2 cellular contexts compared by ENCODE assay signal in the genomic region with DNA sequence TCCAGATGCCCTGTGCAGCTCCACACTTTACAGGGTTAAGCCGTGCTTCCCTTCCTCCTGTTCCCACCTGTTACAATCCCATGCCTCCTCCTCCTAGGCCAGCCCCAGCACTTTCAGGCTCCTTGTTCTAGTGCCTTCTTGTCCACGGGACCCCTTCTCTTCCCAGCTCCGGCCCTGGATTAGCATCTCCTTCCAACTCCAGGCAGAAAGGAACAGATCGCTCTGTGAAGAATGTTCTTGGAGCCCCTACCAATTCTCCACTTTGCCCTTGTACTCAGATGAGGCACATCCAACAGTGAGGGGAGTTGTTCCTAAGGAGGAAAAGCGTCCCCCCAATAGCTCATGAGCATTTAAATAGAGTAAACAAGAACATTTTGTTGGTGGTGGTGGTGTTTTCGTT.
TF ChIP-seq lines count a peak whose summit lies in the region.

No MANE protein-coding gene starts in this region.

TF ChIP-seq in IMR-90, 13 proteins besides CTCF, POLR2A, EP300 and RAD21:
- no peak for TF ChIP-seq MXI1 (IDR thresholded peaks at IDR 0.05; ENCODE audit: borderline replicate concordance, low read depth, low read length)
- no peak for TF ChIP-seq BHLHE40 (IDR thresholded peaks at IDR 0.05; ENCODE audit: low read depth, low read length)
- TF ChIP-seq, protein P1, sequence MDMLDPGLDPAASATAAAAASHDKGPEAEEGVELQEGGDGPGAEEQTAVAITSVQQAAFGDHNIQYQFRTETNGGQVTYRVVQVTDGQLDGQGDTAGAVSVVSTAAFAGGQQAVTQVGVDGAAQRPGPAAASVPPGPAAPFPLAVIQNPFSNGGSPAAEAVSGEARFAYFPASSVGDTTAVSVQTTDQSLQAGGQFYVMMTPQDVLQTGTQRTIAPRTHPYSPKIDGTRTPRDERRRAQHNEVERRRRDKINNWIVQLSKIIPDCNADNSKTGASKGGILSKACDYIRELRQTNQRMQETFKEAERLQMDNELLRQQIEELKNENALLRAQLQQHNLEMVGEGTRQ (IDR thresholded peaks at IDR 0.05; ENCODE audit: low read depth, low read length), result no peak
- no peak for TF ChIP-seq RCOR1 (IDR thresholded peaks at IDR 0.05; ENCODE audit: insufficient replicate concordance, low read length)
- no peak for TF ChIP-seq CHD1 (IDR thresholded peaks at IDR 0.05; ENCODE audit: low read depth, low read length)
- TF ChIP-seq ELK1 (IDR thresholded peaks at IDR 0.05; ENCODE audit: borderline replicate concordance, low read depth, low read length), result no peak
- TF ChIP-seq CEBPB (IDR thresholded peaks at IDR 0.05; ENCODE audit: low read depth, low read length), result no peak
- TF ChIP-seq NFE2L2 (IDR thresholded peaks at IDR 0.05; ENCODE audit: low read depth, low read length), result no peak
TF ChIP-seq in IMR-90: peak in this region for 0.

TF ChIP-seq in H1, 55 proteins besides CTCF, POLR2A, EP300 and RAD21:
- TF ChIP-seq FOSL1 (IDR thresholded peaks at IDR 0.05; ENCODE audit: insufficient read depth, low read depth, low read length) (no peak), SIRT6 (IDR thresholded peaks at IDR 0.05; ENCODE audit: low read length) (no peak), POU5F1 (IDR thresholded peaks at IDR 0.05; ENCODE audit: low read depth, low read length) (no peak), ATF3 (IDR thresholded peaks at IDR 0.05; ENCODE audit: insufficient read depth, low read depth, low read length) (no peak), SP4 (IDR thresholded peaks at IDR 0.05; ENCODE audit: low read length) (no peak), RNF2 (IDR thresholded peaks at IDR 0.05; ENCODE audit: borderline replicate concordance, low read depth, low read length, missing control alignments, poor library complexity, severe bottlenecking) (no peak), TAF7 (optimal IDR thresholded peaks at IDR 0.05; ENCODE audit: borderline replicate concordance, low read depth, low read length) (no peak), BACH1 (IDR thresholded peaks at IDR 0.05; ENCODE audit: low read length) (no peak), KDM1A (IDR thresholded peaks at IDR 0.05; ENCODE audit: borderline replicate concordance, low read length) (no peak), CHD1 (IDR thresholded peaks at IDR 0.05; ENCODE audit: low read depth, low read length) (no peak), CTBP2 (IDR thresholded peaks at IDR 0.05; ENCODE audit: borderline replicate concordance, insufficient read depth, insufficient read length, low read length) (no peak), E2F6 (IDR thresholded peaks at IDR 0.05) (no peak), RBBP5 (IDR thresholded peaks at IDR 0.05; ENCODE audit: borderline replicate concordance, low read depth, low read length) (no peak), MAFK (IDR thresholded peaks at IDR 0.05; ENCODE audit: low read depth, low read length) (no peak), HDAC2 (IDR thresholded peaks at IDR 0.05; ENCODE audit: borderline replicate concordance in 1 of 2, low read depth in 2 of 2, low read length in 2 of 2) (no peak), TBP (IDR thresholded peaks at IDR 0.05; ENCODE audit: low read depth, low read length) (no peak), PHF8 (conservative IDR thresholded peaks at IDR 0.05; ENCODE audit: low read depth, low read length) (no peak)
- TF ChIP-seq, protein P1 (IDR thresholded peaks at IDR 0.05; ENCODE audit: low read length), result no peak
- TF ChIP-seq, protein P2, sequence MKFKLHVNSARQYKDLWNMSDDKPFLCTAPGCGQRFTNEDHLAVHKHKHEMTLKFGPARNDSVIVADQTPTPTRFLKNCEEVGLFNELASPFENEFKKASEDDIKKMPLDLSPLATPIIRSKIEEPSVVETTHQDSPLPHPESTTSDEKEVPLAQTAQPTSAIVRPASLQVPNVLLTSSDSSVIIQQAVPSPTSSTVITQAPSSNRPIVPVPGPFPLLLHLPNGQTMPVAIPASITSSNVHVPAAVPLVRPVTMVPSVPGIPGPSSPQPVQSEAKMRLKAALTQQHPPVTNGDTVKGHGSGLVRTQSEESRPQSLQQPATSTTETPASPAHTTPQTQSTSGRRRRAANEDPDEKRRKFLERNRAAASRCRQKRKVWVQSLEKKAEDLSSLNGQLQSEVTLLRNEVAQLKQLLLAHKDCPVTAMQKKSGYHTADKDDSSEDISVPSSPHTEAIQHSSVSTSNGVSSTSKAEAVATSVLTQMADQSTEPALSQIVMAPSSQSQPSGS (IDR thresholded peaks at IDR 0.05; ENCODE audit: low read length), result no peak
TF ChIP-seq in H1: peak in this region for 0.
